ENCODE assay signal across 24 cellular contexts in genomic region chr6:154412106-154412820, GRCh38. TPM values are rescaled to one million over a fixed set of nuclear protein-coding genes. Genes with fewer than 3 reads are reported as not detected.
DNase-seq lines count a peak whose midpoint lies in the region; ATAC-seq and TF ChIP-seq lines count a peak whose summit lies in the region.
"Had no signal": no experiment of that assay in that cellular context is flagged by ENCODE, and none has a peak within 500 bp of the region (broad histone marks: within the 10 kb centered on the region; RNA-seq: fewer than 3 reads in every experiment).

No MANE protein-coding gene starts in this region.

- peaks cover 33% of the 10 kb centered on the region for H3K4me1 ChIP-seq in body of pancreas

- intact Hi-C loops in body of pancreas (cut with DNase I), result loop anchor here (10.0 kb wide), 1 partner anchor 93 kb away; no protein-coding TSS in a partner anchor

- DNase-seq in HFFc6, result no peak
- DNase-seq in body of pancreas, result no peak
- DNase-seq in substantia nigra (lab: John Stamatoyannopoulos, UW), result no peak
- no peak for DNase-seq in mucosa of gallbladder (ENCODE audit: low spot score)
- no peak for DNase-seq in NCI-H1694 (lab: John Stamatoyannopoulos, UW)
- DNase-seq in MG63, result no peak
- DNase-seq in activated CD8-positive, alpha-beta T cell treated with anti-CD3 and anti-CD28 coated beads, Interleukin-2, amount 10 ng/mL, durations not matched to agents 7 days and 5 days, result no peak
- DNase-seq: AML-193; COR-L47; EL; endodermal cell; left cardiac atrium; MV-4-11; NCI-H2029 treated with DMSO at 0.1 percent for 48 hours; NCI-H510A; SHP77 treated with DMSO at 0.1 percent for 48 hours; stimulated activated CD4-positive, alpha-beta T cell treated with anti-CD3 and anti-CD28 coated beads, Interleukin-2, amount 100 ng/mL, for 24 hours; stimulated activated naive CD8-positive, alpha-beta T cell treated with anti-CD3 and anti-CD28 coated beads, Interleukin-15, amount 100 ng/mL, for 72 hours; T-helper 2 cell; WERI-Rb-1 had no signal

- TF ChIP-seq CTCF in HFFc6 (IDR thresholded peaks at IDR 0.05) (no peak), body of pancreas (IDR thresholded peaks at IDR 0.05) (no peak)

- H3K27ac ChIP-seq in body of pancreas (peak overlapping the region in 3 of 4 donors; percentile 34 to 74 (median 52)), layer of hippocampus (ENCODE audit: low read depth, low read length) (peak overlapping the region; percentile 40), substantia nigra (ENCODE audit: low read depth, low read length, poor library complexity, severe bottlenecking) (peak overlapping the region; percentile 47)
- H3K27ac ChIP-seq: WERI-Rb-1 had no signal

- H3K4me3 ChIP-seq in body of pancreas, result no peak overlapping the region
- no peak overlapping the region for H3K4me3 ChIP-seq in MG63
- H3K4me3 ChIP-seq: adrenal gland, HAP-1 had no signal

- TF ChIP-seq POLR2A in body of pancreas (IDR thresholded peaks at IDR 0.05), result no peak

- peak overlapping the region; percentile 36 for H3K27ac Mint-ChIP-seq in HFFc6
- no peak overlapping the region for H3K27ac Mint-ChIP-seq in activated CD8-positive, alpha-beta T cell treated with anti-CD3 and anti-CD28 coated beads, Interleukin-2, amount 10 ng/mL, durations not matched to agents 7 days and 5 days
- H3K27ac Mint-ChIP-seq: activated T-helper 2 cell treated with anti-CD3 and anti-CD28 coated beads, Interferon-gamma antibody, Interleukin-2, Interleukin-4, amounts not matched to agents 10 μg/mL and 5 μg/mL and 100 μg/mL, durations not matched to agents 14 hours and 24 hours and 36 hours; endodermal cell; stimulated activated naive CD8-positive, alpha-beta T cell treated with anti-CD3 and anti-CD28 coated beads, Interleukin-15, amount 100 ng/mL, for 72 hours had no signal

- peaks cover 33% of the 10 kb centered on the region for H3K36me3 Mint-ChIP-seq in HFFc6 (ENCODE audit: low read depth)
- no peaks in the 10 kb centered on the region for H3K36me3 Mint-ChIP-seq in activated CD8-positive, alpha-beta T cell treated with anti-CD3 and anti-CD28 coated beads, Interleukin-2, amount 10 ng/mL, durations not matched to agents 7 days and 5 days (ENCODE audit: low read depth)

- no peak for ATAC-seq in body of pancreas
- no peak for ATAC-seq in activated CD8-positive, alpha-beta T cell treated with anti-CD3 and anti-CD28 coated beads, Interleukin-2, amount 10 ng/mL, durations not matched to agents 7 days and 5 days
- ATAC-seq: stimulated activated naive CD8-positive, alpha-beta T cell treated with anti-CD3 and anti-CD28 coated beads, Interleukin-15, amount 100 ng/mL, for 72 hours had no signal

- H3K9me3 Mint-ChIP-seq in HFFc6, result no peaks in the 10 kb centered on the region
- H3K9me3 Mint-ChIP-seq in activated CD8-positive, alpha-beta T cell treated with anti-CD3 and anti-CD28 coated beads, Interleukin-2, amount 10 ng/mL, durations not matched to agents 7 days and 5 days (ENCODE audit: insufficient read depth), result no peaks in the 10 kb centered on the region
- H3K9me3 Mint-ChIP-seq: activated T-helper 2 cell treated with anti-CD3 and anti-CD28 coated beads, Interferon-gamma antibody, Interleukin-2, Interleukin-4, amounts not matched to agents 10 μg/mL and 5 μg/mL and 100 μg/mL, durations not matched to agents 14 hours and 24 hours and 36 hours; endodermal cell; stimulated activated naive CD8-positive, alpha-beta T cell treated with anti-CD3 and anti-CD28 coated beads, Interleukin-15, amount 100 ng/mL, for 72 hours had no signal

- CTCF ChIA-PET in activated CD8-positive, alpha-beta T cell treated with anti-CD3 and anti-CD28 coated beads, Interleukin-2, amount 10 ng/mL, durations not matched to agents 7 days and 5 days (lab: Charles Lee), result no interaction called here

- whole genome bisulfite sequencing in body of pancreas, 2 donors, result 56 to 57% methylated on average over 5 of the region's 5 CpGs

- H3K4me1 Mint-ChIP-seq in HFFc6 (ENCODE audit: low read depth), result peaks cover 70% of the 10 kb centered on the region
- no peaks in the 10 kb centered on the region for H3K4me1 Mint-ChIP-seq in activated CD8-positive, alpha-beta T cell treated with anti-CD3 and anti-CD28 coated beads, Interleukin-2, amount 10 ng/mL, durations not matched to agents 7 days and 5 days (ENCODE audit: low read depth)
- H3K4me1 Mint-ChIP-seq: stimulated activated naive CD8-positive, alpha-beta T cell treated with anti-CD3 and anti-CD28 coated beads, Interleukin-15, amount 100 ng/mL, for 72 hours had no signal

- peak overlapping the region; percentile 1; the same call in 1 of the 2 replicates for H3K4me3 Mint-ChIP-seq in HFFc6
- no peak overlapping the region for H3K4me3 Mint-ChIP-seq in activated CD8-positive, alpha-beta T cell treated with anti-CD3 and anti-CD28 coated beads, Interleukin-2, amount 10 ng/mL, durations not matched to agents 7 days and 5 days
- H3K4me3 Mint-ChIP-seq: endodermal cell; stimulated activated naive CD8-positive, alpha-beta T cell treated with anti-CD3 and anti-CD28 coated beads, Interleukin-15, amount 100 ng/mL, for 72 hours had no signal

- H3K27me3 ChIP-seq in body of pancreas (no peaks in the 10 kb centered on the region), layer of hippocampus (ENCODE audit: control insufficient read depth, insufficient read depth, low read length) (no peaks in the 10 kb centered on the region), MG63 (no peaks in the 10 kb centered on the region)
- H3K27me3 ChIP-seq: adrenal gland had no signal

- POLR2A ChIA-PET in activated CD8-positive, alpha-beta T cell treated with anti-CD3 and anti-CD28 coated beads, Interleukin-2, amount 10 ng/mL, durations not matched to agents 7 days and 5 days (lab: Charles Lee), result no interaction called here

- peaks cover 0 to 15% of the 10 kb centered on the region in 2 donors for H3K36me3 ChIP-seq in body of pancreas (replicated peaks in 1 of 2; ENCODE audit: insufficient read depth in 1 of 2, low read depth in 2 of 2)
- H3K36me3 ChIP-seq in MG63, result peaks cover 23% of the 10 kb centered on the region
- H3K36me3 ChIP-seq: adrenal gland, WERI-Rb-1 had no signal

- H3K9me3 ChIP-seq in body of pancreas (no peaks in the 10 kb centered on the region), MG63 (no peaks in the 10 kb centered on the region)
- H3K9me3 ChIP-seq: adrenal gland, HAP-1 had no signal

- H3K27me3 Mint-ChIP-seq in HFFc6 (ENCODE audit: insufficient read depth), result 0 out of 2 replicates have a peak, but pooled peaks cover 2% of the 10 kb centered on the region
- H3K27me3 Mint-ChIP-seq in activated CD8-positive, alpha-beta T cell treated with anti-CD3 and anti-CD28 coated beads, Interleukin-2, amount 10 ng/mL, durations not matched to agents 7 days and 5 days (ENCODE audit: low read depth), result peaks cover 3% of the 10 kb centered on the region

RNA-seq across cellular contexts. Expression of gene IPCEF1, which starts 55.7 kb away (rescaled TPM):
- total RNA-seq in HFFc6 (2021; fragmentation: NEBNext Ultra II Directional; extraction: Animal tissue kit (Norgen Biotek cat#: 25700)), result under 1 TPM in 1 of 6 experiments, not detected in 5; 0.31 TPM
- 1 to 10 TPM; 3.0 to 5.7 TPM for total RNA-seq in body of pancreas
- total RNA-seq in mucosa of gallbladder, result 3.3 TPM
- total RNA-seq in MG63 (2014; rRNA removed; shearing (Covaris generic); ENCODE audit: low replicate concordance), result not detected in 2 replicates
- 10 to 100 TPM; 22.6 to 24.4 TPM for total RNA-seq in activated CD8-positive, alpha-beta T cell treated with anti-CD3 and anti-CD28 coated beads, Interleukin-2, amount 10 ng/mL, durations not matched to agents 7 days and 5 days
